8 cellular contexts compared by ENCODE assay signal in the genomic region with DNA sequence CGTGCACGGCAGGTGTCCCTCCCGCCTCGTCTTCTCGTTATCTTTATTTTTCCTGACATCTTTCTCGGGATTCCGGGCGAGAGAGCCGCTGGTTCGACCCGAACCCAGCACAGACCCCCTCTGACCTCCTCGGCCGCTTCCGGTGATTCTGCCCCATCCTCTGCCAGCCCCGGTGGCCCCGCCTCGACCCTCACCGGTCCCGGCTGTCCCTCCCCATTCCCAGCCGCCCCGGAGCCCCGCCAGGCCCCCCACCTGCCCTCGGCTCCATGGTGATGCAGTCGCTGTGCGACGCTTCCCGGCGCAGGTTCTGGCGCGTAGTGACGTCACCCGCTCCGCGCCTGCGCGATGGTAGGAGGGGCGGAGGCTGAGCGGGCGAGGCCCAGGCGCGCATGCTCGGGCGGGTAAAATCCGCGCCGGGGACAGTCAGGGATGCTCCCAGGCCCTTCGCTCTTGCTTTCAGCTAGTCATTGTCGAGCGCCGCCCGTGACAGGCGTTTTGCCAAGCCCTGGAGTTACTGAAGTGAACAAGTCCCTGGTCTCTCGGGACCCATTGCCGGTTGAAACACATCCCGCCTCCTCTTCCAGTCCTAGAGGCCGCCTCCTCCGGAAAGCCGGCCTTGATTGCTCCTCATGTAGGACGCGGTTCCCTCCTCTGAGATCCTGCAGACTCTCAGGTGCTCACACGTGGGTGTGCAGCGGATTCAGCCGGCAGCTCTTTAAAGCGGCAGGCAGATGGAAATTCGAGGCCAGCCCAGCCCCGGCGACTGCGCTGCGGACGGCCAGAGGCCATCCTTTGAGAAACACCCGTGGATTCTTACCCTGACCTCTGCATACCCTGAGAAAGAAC. TPM values are rescaled to one million over a fixed set of nuclear protein-coding genes. Genes with fewer than 3 reads are reported as not detected.
DNase-seq lines count a peak whose midpoint lies in the region; ATAC-seq and TF ChIP-seq lines count a peak whose summit lies in the region.

A gene with protein sequence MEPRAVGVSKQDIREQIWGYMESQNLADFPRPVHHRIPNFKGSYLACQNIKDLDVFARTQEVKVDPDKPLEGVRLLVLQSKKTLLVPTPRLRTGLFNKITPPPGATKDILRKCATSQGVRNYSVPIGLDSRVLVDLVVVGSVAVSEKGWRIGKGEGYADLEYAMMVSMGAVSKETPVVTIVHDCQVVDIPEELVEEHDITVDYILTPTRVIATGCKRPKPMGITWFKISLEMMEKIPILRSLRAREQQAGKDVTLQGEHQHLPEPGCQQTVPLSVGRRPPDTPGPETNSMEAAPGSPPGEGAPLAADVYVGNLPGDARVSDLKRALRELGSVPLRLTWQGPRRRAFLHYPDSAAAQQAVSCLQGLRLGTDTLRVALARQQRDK (minus strand): TSS at position 319 of the 846 bp plus-strand sequence. CDS start 51 bp downstream, at position 268.

- CTCF ChIA-PET in GM10248 (lab: Yijun Ruan, JAX), result no interaction called here

- H3K9me3 ChIP-seq in osteoblast (ENCODE audit: low read depth, low read length), result no peaks in the 10 kb centered on the region

- no peak for TF ChIP-seq CTCF in GM10248 (IDR thresholded peaks at IDR 0.05; ENCODE audit: control extremely low read depth, extremely low read depth, low read depth, missing control alignments)
- TF ChIP-seq CTCF in osteoblast (IDR thresholded peaks at IDR 0.05; ENCODE audit: extremely low read depth, low read depth, low read length), result no peak

- peaks cover 5% of the 10 kb centered on the region for H3K27me3 Mint-ChIP-seq in activated naive CD4-positive, alpha-beta T cell treated with anti-CD3 and anti-CD28 coated beads, Interleukin-2, amount 50 U/mL, for 24 hours

- H3K36me3 ChIP-seq in osteoblast (ENCODE audit: insufficient read depth, low read length), result peaks cover 15% of the 10 kb centered on the region

- peak within 1 kb of the TSS; percentile 97 for H3K4me3 ChIP-seq in osteoblast (ENCODE audit: insufficient read depth, low read length)

- peaks cover 2% of the 10 kb centered on the region for H3K36me3 Mint-ChIP-seq in activated naive CD4-positive, alpha-beta T cell treated with anti-CD3 and anti-CD28 coated beads, Interleukin-2, amount 50 U/mL, for 24 hours

- peaks cover 28% of the 10 kb centered on the region for H3K4me1 Mint-ChIP-seq in activated naive CD4-positive, alpha-beta T cell treated with anti-CD3 and anti-CD28 coated beads, Interleukin-2, amount 50 U/mL, for 24 hours

- peaks cover 17% of the 10 kb centered on the region for H3K4me1 ChIP-seq in osteoblast (ENCODE audit: insufficient read depth, low read length)

- H3K27ac Mint-ChIP-seq in activated naive CD4-positive, alpha-beta T cell treated with anti-CD3 and anti-CD28 coated beads, Interleukin-2, amount 50 U/mL, for 24 hours, result peak within 1 kb of the TSS; percentile 99

- H3K4me3 Mint-ChIP-seq in activated naive CD4-positive, alpha-beta T cell treated with anti-CD3 and anti-CD28 coated beads, Interleukin-2, amount 50 U/mL, for 24 hours, result peak within 1 kb of the TSS; percentile 94

- H3K9me3 Mint-ChIP-seq in activated naive CD4-positive, alpha-beta T cell treated with anti-CD3 and anti-CD28 coated beads, Interleukin-2, amount 50 U/mL, for 24 hours, result no peaks in the 10 kb centered on the region

- peak; percentile 80 for ATAC-seq in HG02571 (IDR thresholded peaks at IDR 0.05; ENCODE audit: unreplicated experiment)

- peak within 1 kb of the TSS; percentile 96 for H3K27ac ChIP-seq in osteoblast (ENCODE audit: low read depth, low read length)
- H3K27ac ChIP-seq in temporal lobe (ENCODE audit: low read depth, low read length), result peak within 1 kb of the TSS; percentile 23

- H3K4me2 ChIP-seq in osteoblast (ENCODE audit: insufficient read depth, low read length), result peak within 1 kb of the TSS; percentile 97

- POLR2A ChIA-PET in GM10248 (lab: Yijun Ruan, JAX), result interaction anchor here (0.6 kb wide), 1 partner anchor 1243 kb away, joined by 3 read pairs; no protein-coding TSS in a partner anchor

- H3K27me3 ChIP-seq in osteoblast (ENCODE audit: insufficient read depth, low read length), result no peaks in the 10 kb centered on the region

- H3K79me2 ChIP-seq in osteoblast (ENCODE audit: insufficient read depth, low read length), result peaks cover 27% of the 10 kb centered on the region

- peak within 1 kb of the TSS; percentile 97 for H2AFZ ChIP-seq in osteoblast (ENCODE audit: low read length)

- peak; percentile 99 for DNase-seq in GM10248 (ENCODE audit: extremely low spot score)
- peak; percentile 61 for DNase-seq in NCI-H1048 (lab: John Stamatoyannopoulos, UW)
- DNase-seq in SKM-1 (lab: John Stamatoyannopoulos, UW; ENCODE audit: unreplicated experiment), result peak; percentile 66
- DNase-seq in glomerular visceral epithelial cell (ENCODE audit: extremely low spot score), result peak; percentile 89
- peak; percentile 99 for DNase-seq in osteoblast (ENCODE audit: insufficient read length, low spot score, missing footprints)

- no peaks in the 10 kb centered on the region for H4K20me1 ChIP-seq in osteoblast (ENCODE audit: insufficient read depth, low read length)

RNA-seq across cellular contexts. Expression of the gene that starts here (rescaled TPM):
- total RNA-seq in osteoblast (18.5 and 20.3 TPM in 2 replicates), temporal lobe (13.3 TPM)

Comparison
In these comparisons a context has a peak if more than half of its experiments do, and no peak if none do; other contexts are left out.
1. Peak in every context shown above with its lines: DNase-seq, ATAC-seq, H3K4me3 ChIP-seq and H3K27ac ChIP-seq.